ENCODE assay signal across 9 cellular contexts in the genomic region with DNA sequence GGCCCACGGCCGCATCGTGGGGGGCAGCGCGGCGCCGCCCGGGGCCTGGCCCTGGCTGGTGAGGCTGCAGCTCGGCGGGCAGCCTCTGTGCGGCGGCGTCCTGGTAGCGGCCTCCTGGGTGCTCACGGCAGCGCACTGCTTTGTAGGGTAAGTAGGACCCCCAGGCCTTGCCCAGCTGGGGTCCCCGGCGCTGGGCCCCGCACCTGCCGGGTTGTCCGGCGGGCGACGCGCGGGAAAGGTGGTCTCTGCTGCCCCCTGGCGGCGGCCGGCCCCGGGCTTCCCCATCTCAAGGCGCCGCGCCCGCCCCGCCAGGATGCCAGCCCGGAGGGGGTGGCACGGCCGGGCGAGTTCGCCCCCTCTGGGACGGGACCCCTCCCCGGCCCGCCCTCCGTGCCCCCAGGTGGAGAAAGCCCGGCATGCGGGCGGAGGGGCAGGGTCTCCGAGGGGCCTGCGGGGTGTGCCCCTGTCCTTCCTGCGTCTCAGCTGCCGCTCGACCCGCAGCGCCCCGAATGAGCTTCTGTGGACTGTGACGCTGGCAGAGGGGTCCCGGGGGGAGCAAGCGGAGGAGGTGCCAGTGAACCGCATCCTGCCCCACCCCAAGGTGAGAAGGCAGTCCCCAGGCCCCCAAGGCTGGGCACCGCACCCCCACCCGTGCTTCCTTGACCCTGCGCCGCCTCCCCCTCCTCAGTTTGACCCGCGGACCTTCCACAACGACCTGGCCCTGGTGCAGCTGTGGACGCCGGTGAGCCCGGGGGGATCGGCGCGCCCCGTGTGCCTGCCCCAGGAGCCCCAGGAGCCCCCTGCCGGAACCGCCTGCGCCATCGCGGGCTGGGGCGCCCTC. TPM values are rescaled to one million over a fixed set of nuclear protein-coding genes. Genes with fewer than 3 reads are reported as not detected.
A peak's percentile ranks its signal among the peaks of the same experiment; 100 is the strongest.
DNase-seq lines count a peak whose midpoint lies in the region; ATAC-seq and TF ChIP-seq lines count a peak whose summit lies in the region.
"Had no signal": no experiment of that assay in that cellular context is flagged by ENCODE, and none has a peak within 500 bp of the region (broad histone marks: within the 10 kb centered on the region; RNA-seq: fewer than 3 reads in every experiment).

No MANE protein-coding gene starts in this region.

- peak overlapping the region in 1 of 2 experiments; percentile 60 for H3K23ac ChIP-seq in mesenchymal stem cell (ENCODE audit: low read length in 2 of 2)

- no peak overlapping the region for H2AK5ac ChIP-seq in mesenchymal stem cell (ENCODE audit: low read length, severe bottlenecking)

- peak; percentile 66 for DNase-seq in CD1c-positive myeloid dendritic cell (ENCODE audit: extremely low spot score)
- DNase-seq in HFF-Myc (ENCODE audit: extremely low read depth, low read depth): no peak
- DNase-seq in activated CD4-positive, alpha-beta T cell treated with anti-CD3 and anti-CD28 coated beads for 1 hour: peak; percentile 53
- peak; percentile 15 for DNase-seq in choroid plexus epithelial cell (ENCODE audit: low read depth)
- DNase-seq in mesenchymal stem cell: peak; percentile 9
- DNase-seq in stimulated activated CD8-positive, alpha-beta memory T cell treated with anti-CD3 and anti-CD28 coated beads, Interleukin-4, amount 100 ng/mL, for 24 hours (ENCODE audit: low read depth): peak; percentile 64

- no peak overlapping the region for H3K4me3 ChIP-seq in HFF-Myc (replicated peaks; ENCODE audit: low read depth, low read length)
- no peak overlapping the region for H3K4me3 ChIP-seq in choroid plexus epithelial cell (ENCODE audit: low read depth, low read length)
- H3K4me3 ChIP-seq in mesenchymal stem cell (ENCODE audit: insufficient read depth in 1 of 2, low read depth in 1 of 2, low read length in 2 of 2): no peak overlapping the region

- no peaks in the 10 kb centered on the region for H3K79me1 ChIP-seq in mesenchymal stem cell (replicated peaks; ENCODE audit: low read length, poor library complexity, severe bottlenecking)

- no peak overlapping the region for H2BK5ac ChIP-seq in mesenchymal stem cell (ENCODE audit: low read depth, low read length, poor library complexity, severe bottlenecking)

- no peak overlapping the region for H3K27ac ChIP-seq in mesenchymal stem cell (ENCODE audit: low read length, poor library complexity, severe bottlenecking)

- no peak overlapping the region for H2AFZ ChIP-seq in mesenchymal stem cell (ENCODE audit: low read depth, low read length)

- H2BK15ac ChIP-seq in mesenchymal stem cell (ENCODE audit: low read depth, poor library complexity, severe bottlenecking): no peak overlapping the region

- ATAC-seq in HG03469 (IDR thresholded peaks at IDR 0.05; ENCODE audit: unreplicated experiment) (no peak), HG02610 (IDR thresholded peaks at IDR 0.05; ENCODE audit: unreplicated experiment) (no peak)

- 23% methylated on average over 58 of the region's 79 CpGs for WGBS in mesenchymal stem cell

- H3K4me1 ChIP-seq in mesenchymal stem cell (ENCODE audit: control insufficient read depth, insufficient read depth, low read depth, low read length): peaks cover 20% of the 10 kb centered on the region

- no peaks in the 10 kb centered on the region for H3K36me3 ChIP-seq in mesenchymal stem cell (ENCODE audit: control insufficient read depth in 1 of 2, insufficient read depth in 2 of 2, low read depth in 1 of 2, low read length in 2 of 2)

- H3K4me2 ChIP-seq in mesenchymal stem cell (ENCODE audit: low read length, poor library complexity, severe bottlenecking): peak overlapping the region; percentile 57

- H3K9me3 ChIP-seq in mesenchymal stem cell (ENCODE audit: control insufficient read depth, low read length): no peaks in the 10 kb centered on the region

- peak; percentile 63 for TF ChIP-seq CTCF in HFF-Myc (IDR thresholded peaks at IDR 0.05; ENCODE audit: low read depth, low read length, missing control alignments)
- TF ChIP-seq CTCF in choroid plexus epithelial cell (conservative IDR thresholded peaks at IDR 0.05; ENCODE audit: low read depth, low read length): peak; percentile 52

- no peak overlapping the region for H3K9ac ChIP-seq in mesenchymal stem cell (ENCODE audit: low read length)

- H3K18ac ChIP-seq in mesenchymal stem cell (ENCODE audit: low read depth in 1 of 2, low read length in 2 of 2): no peak overlapping the region

- no peak overlapping the region for H2BK120ac ChIP-seq in mesenchymal stem cell (ENCODE audit: low read depth, low read length)

- H2BK12ac ChIP-seq in mesenchymal stem cell (ENCODE audit: low read length in 2 of 2): no peak overlapping the region

- H3K27me3 ChIP-seq in mesenchymal stem cell (ENCODE audit: control insufficient read depth in 1 of 2, insufficient read depth in 1 of 2, low read length in 2 of 2): peaks cover 76 to 82% of the 10 kb centered on the region in 2 experiments

- H4K91ac ChIP-seq in mesenchymal stem cell (ENCODE audit: low read length): no peak overlapping the region

- no peak overlapping the region for H3K14ac ChIP-seq in mesenchymal stem cell (ENCODE audit: low read length in 2 of 2)

- no peak overlapping the region for H4K8ac ChIP-seq in mesenchymal stem cell (ENCODE audit: low read length)

- no peak overlapping the region for H3K4ac ChIP-seq in mesenchymal stem cell (ENCODE audit: low read depth in 1 of 2, low read length in 2 of 2)

RNA-seq across cellular contexts. Expression of gene PRSS56, which starts 2.0 kb away (rescaled TPM):
- not detected for polyA plus RNA-seq in mesenchymal stem cell (2013, experiment 1 of 2)
- not detected for polyA plus RNA-seq in mesenchymal stem cell (2013, experiment 2 of 2)
- polyA plus RNA-seq: IgD-negative memory B cell had no signal

RNA-seq across cellular contexts. Expression of gene CHRND, which starts 3.7 kb away (rescaled TPM):
- polyA plus RNA-seq in mesenchymal stem cell (2013, experiment 1 of 2): not detected
- not detected for polyA plus RNA-seq in mesenchymal stem cell (2013, experiment 2 of 2)
- polyA plus RNA-seq: IgD-negative memory B cell had no signal

RNA-seq across cellular contexts. Expression of gene CHRNG, which starts 17.3 kb away (rescaled TPM):
- polyA plus RNA-seq in mesenchymal stem cell (2013, experiment 1 of 2): not detected
- not detected for polyA plus RNA-seq in mesenchymal stem cell (2013, experiment 2 of 2)
- polyA plus RNA-seq: IgD-negative memory B cell had no signal

RNA-seq across cellular contexts. Expression of gene TIGD1, which starts 28.1 kb away (rescaled TPM):
- polyA plus RNA-seq in mesenchymal stem cell (2013, experiment 1 of 2): 2.6 TPM
- polyA plus RNA-seq in mesenchymal stem cell (2013, experiment 2 of 2): 2.8 TPM

RNA-seq across cellular contexts. Expression of gene EIF4E2, which starts 28.3 kb away (rescaled TPM):
- polyA plus RNA-seq in mesenchymal stem cell (2013, experiment 1 of 2): 66.8 TPM
- 68.3 TPM for polyA plus RNA-seq in mesenchymal stem cell (2013, experiment 2 of 2)
